Comparison of ENCODE assay signal across 21 cellular contexts in genomic region chr6:129866256-129866655, GRCh38. TPM values are rescaled to one million over a fixed set of nuclear protein-coding genes. Genes with fewer than 3 reads are reported as not detected.
DNase-seq lines count a peak whose midpoint lies in the region; ATAC-seq, FAIRE-seq and TF ChIP-seq lines count a peak whose summit lies in the region.
"Had no signal": no experiment of that assay in that cellular context is flagged by ENCODE, and none has a peak within 500 bp of the region (broad histone marks: within the 10 kb centered on the region; RNA-seq: fewer than 3 reads in every experiment).

No MANE protein-coding gene starts in this region.

- intact Hi-C loops in sciatic nerve (cut with DNase I): no loop called here

- FAIRE-seq in D721Med (lab: Jason Lieb, UNC): peak; percentile 67
- FAIRE-seq: H1 had no signal

- no peak for TF ChIP-seq CTCF in D721Med (IDR thresholded peaks at IDR 0.05; ENCODE audit: insufficient read depth, missing control alignments)

- DNase-seq in D721Med (ENCODE audit: insufficient read length, low spot score) (no peak), inferior parietal cortex (ENCODE audit: extremely low spot score) (peak; percentile 59), sciatic nerve (ENCODE audit: low spot score) (no peak), H4 (ENCODE audit: low spot score) (no peak), erythroblast (lab: John Stamatoyannopoulos, UW) (no peak)
- DNase-seq: COR-L47; DMS53; HFFc6; KG1; NCI-H1436; NCI-H2029; NCI-H2171; NCI-H446; NCI-H69; NK-92 treated with Interleukin-12 subunit alpha and Interleukin-12 subunit beta, amount 100 ng/mL, for 24 hours; OCI-M1; RPMI8226 had no signal

- H3K27ac ChIP-seq in angular gyrus (ENCODE audit: low read depth, low read length): peak overlapping the region; percentile 82

- TF ChIP-seq POLR2A in erythroblast (IDR thresholded peaks at IDR 0.05; ENCODE audit: low read length): no peak

- ATAC-seq in sciatic nerve (peak; percentile 41), HG03439 (IDR thresholded peaks at IDR 0.05; ENCODE audit: unreplicated experiment) (no peak)

RNA-seq across cellular contexts. Expression of gene TMEM244, which starts 5.1 kb away (rescaled TPM):
- not detected for total RNA-seq in sciatic nerve
- total RNA-seq in H4 (2014; rRNA removed; shearing (Covaris generic)): not detected in 2 replicates
- total RNA-seq: A673, H1, HFFc6 had no signal
